ENCODE assay signal across 23 cellular contexts in the genomic region with DNA sequence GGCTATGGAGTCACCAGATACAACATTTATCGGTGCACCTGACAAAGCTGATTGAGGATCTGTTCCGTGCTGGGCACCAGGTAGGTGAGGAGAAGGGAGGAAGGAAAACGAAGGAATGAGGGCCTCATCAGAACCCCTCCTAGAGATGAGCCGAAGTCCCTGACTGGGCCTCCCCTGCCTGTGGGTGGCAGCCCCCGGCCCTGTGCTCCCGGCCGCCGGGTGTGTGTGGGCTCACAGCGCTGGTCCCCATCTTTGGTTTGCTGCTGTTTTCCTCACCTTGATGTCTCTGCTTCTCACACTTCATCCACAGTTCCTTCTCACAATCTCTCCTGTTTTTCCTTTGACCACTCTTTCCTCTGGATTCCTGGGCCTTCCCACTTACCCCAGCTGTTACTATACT. TPM values are rescaled to one million over a fixed set of nuclear protein-coding genes. Genes with fewer than 3 reads are reported as not detected.
DNase-seq lines count a peak whose midpoint lies in the region; ATAC-seq and TF ChIP-seq lines count a peak whose summit lies in the region.
"Had no signal": no experiment of that assay in that cellular context is flagged by ENCODE, and none has a peak within 500 bp of the region (broad histone marks: within the 10 kb centered on the region; RNA-seq: fewer than 3 reads in every experiment).

No MANE protein-coding gene starts in this region.

- H3K36me3 Mint-ChIP-seq in activated naive CD4-positive, alpha-beta T cell treated with anti-CD3 and anti-CD28 coated beads, Interleukin-2, amount 50 U/mL, for 72 hours, result peaks cover 0 to 14% of the 10 kb centered on the region in 2 donors
- peaks cover 45% of the 10 kb centered on the region for H3K36me3 Mint-ChIP-seq in activated T-helper 1 cell treated with anti-CD3 and anti-CD28 coated beads, Interleukin-12 subunit alpha, Interleukin-12 subunit beta, Interleukin-2, Interleukin-4 antibody, amounts not matched to agents 30 ng/mL and 10 ng/mL and 1 ng/mL, durations not matched to agents 14 hours and 24 hours and 36 hours (ENCODE audit: low read depth)
- peaks cover 7 to 30% (median 11%) of the 10 kb centered on the region in 3 donors for H3K36me3 Mint-ChIP-seq in immature natural killer cell
- peaks cover 90% of the 10 kb centered on the region for H3K36me3 Mint-ChIP-seq in stimulated activated effector memory CD8-positive, alpha-beta T cell treated with anti-CD3 and anti-CD28 coated beads, Interleukin-12 subunit alpha, Interleukin-12 subunit beta, amount 100 ng/mL, for 72 hours
- H3K36me3 Mint-ChIP-seq in activated CD8-positive, alpha-beta T cell treated with anti-CD3 and anti-CD28 coated beads for 36 hours (ENCODE audit: low read depth), result peaks cover 34% of the 10 kb centered on the region

- peak overlapping the region; percentile 38 to 94 for H3K27ac Mint-ChIP-seq in activated naive CD4-positive, alpha-beta T cell treated with anti-CD3 and anti-CD28 coated beads, Interleukin-2, amount 50 U/mL, for 72 hours
- peak overlapping the region; percentile 81 for H3K27ac Mint-ChIP-seq in activated T-helper 1 cell treated with anti-CD3 and anti-CD28 coated beads, Interleukin-12 subunit alpha, Interleukin-12 subunit beta, Interleukin-2, Interleukin-4 antibody, amounts not matched to agents 30 ng/mL and 10 ng/mL and 1 ng/mL, durations not matched to agents 14 hours and 24 hours and 36 hours
- peak overlapping the region in 4 of 6 donors; percentile 63 to 86 (median 76) for H3K27ac Mint-ChIP-seq in immature natural killer cell
- H3K27ac Mint-ChIP-seq in stimulated activated effector memory CD8-positive, alpha-beta T cell treated with anti-CD3 and anti-CD28 coated beads, Interleukin-12 subunit alpha, Interleukin-12 subunit beta, amount 100 ng/mL, for 72 hours, result peak overlapping the region; percentile 91
- H3K27ac Mint-ChIP-seq in activated CD8-positive, alpha-beta T cell treated with anti-CD3 and anti-CD28 coated beads for 36 hours, result no peak overlapping the region
- H3K27ac Mint-ChIP-seq: GM23338 had no signal

- H3K27me3 Mint-ChIP-seq in activated T-helper 1 cell treated with anti-CD3 and anti-CD28 coated beads, Interleukin-12 subunit alpha, Interleukin-12 subunit beta, Interleukin-2, Interleukin-4 antibody, amounts not matched to agents 30 ng/mL and 10 ng/mL and 1 ng/mL, durations not matched to agents 14 hours and 24 hours and 36 hours (ENCODE audit: insufficient read depth), result no peaks in the 10 kb centered on the region
- H3K27me3 Mint-ChIP-seq in immature natural killer cell (ENCODE audit: low read depth in 3 of 3), result peaks cover 5 to 10% (median 7%) of the 10 kb centered on the region in 3 donors
- H3K27me3 Mint-ChIP-seq in activated CD8-positive, alpha-beta T cell treated with anti-CD3 and anti-CD28 coated beads for 36 hours, result no peaks in the 10 kb centered on the region

- no peak for TF ChIP-seq CTCF in activated CD8-positive, alpha-beta T cell treated with anti-CD3 and anti-CD28 coated beads for 36 hours (IDR thresholded peaks at IDR 0.05)

- intact Hi-C loops in activated T-helper 1 cell treated with anti-CD3 and anti-CD28 coated beads, Interleukin-12 subunit alpha, Interleukin-12 subunit beta, Interleukin-2, Interleukin-4 antibody, amounts not matched to agents 30 ng/mL and 10 ng/mL and 1 ng/mL, durations not matched to agents 14 hours and 24 hours and 36 hours (cut with micrococcal nuclease), result no loop called here
- intact Hi-C loops in activated CD8-positive, alpha-beta T cell treated with anti-CD3 and anti-CD28 coated beads for 36 hours (cut with micrococcal nuclease), result no loop called here

- DNase-seq in activated naive CD4-positive, alpha-beta T cell treated with anti-CD3 and anti-CD28 coated beads, Interleukin-2, amount 50 U/mL, for 72 hours (ENCODE audit: low spot score in 2 of 2), result no peak
- DNase-seq in activated naive CD4-positive, alpha-beta T cell treated with Interleukin-2 at 50 U/mL for 16 hours, result no peak
- DNase-seq in activated T-helper 1 cell treated with anti-CD3 and anti-CD28 coated beads, Interleukin-12 subunit alpha, Interleukin-12 subunit beta, Interleukin-2, Interleukin-4 antibody, amounts not matched to agents 30 ng/mL and 10 ng/mL and 1 ng/mL, durations not matched to agents 14 hours and 24 hours and 36 hours (ENCODE audit: low spot score), result no peak
- no peak for DNase-seq in immature natural killer cell
- no peak for DNase-seq in stimulated activated effector memory CD8-positive, alpha-beta T cell treated with anti-CD3 and anti-CD28 coated beads, Interleukin-12 subunit alpha, Interleukin-12 subunit beta, amount 100 ng/mL, for 72 hours (ENCODE audit: low spot score in 2 of 2)
- DNase-seq in activated CD8-positive, alpha-beta T cell treated with anti-CD3 and anti-CD28 coated beads for 36 hours, result no peak
- no peak for DNase-seq in NCI-H2227 (lab: John Stamatoyannopoulos, UW; ENCODE audit: unreplicated experiment)
- DNase-seq: ACHN, C1 segment of cervical spinal cord, COR-L47, DMS 273 treated with DMSO at 0.1 percent for 48 hours, DND-41, Kasumi-1, MG63, NCI-H1048, NCI-H1436, NCI-H1930, NCI-H345, NCI-H524 treated with DMSO at 0.1 percent for 48 hours, PC-3 had no signal

- no peak for ATAC-seq in activated naive CD4-positive, alpha-beta T cell treated with anti-CD3 and anti-CD28 coated beads, Interleukin-2, amount 50 U/mL, for 72 hours
- ATAC-seq in stimulated activated effector memory CD8-positive, alpha-beta T cell treated with anti-CD3 and anti-CD28 coated beads, Interleukin-12 subunit alpha, Interleukin-12 subunit beta, amount 100 ng/mL, for 72 hours, result no peak
- no peak for ATAC-seq in activated CD8-positive, alpha-beta T cell treated with anti-CD3 and anti-CD28 coated beads for 36 hours
- ATAC-seq: GM23338, HCT116, PC-3 had no signal

- H3K9me3 Mint-ChIP-seq in activated naive CD4-positive, alpha-beta T cell treated with anti-CD3 and anti-CD28 coated beads, Interleukin-2, amount 50 U/mL, for 72 hours, result no peaks in the 10 kb centered on the region
- H3K9me3 Mint-ChIP-seq in activated T-helper 1 cell treated with anti-CD3 and anti-CD28 coated beads, Interleukin-12 subunit alpha, Interleukin-12 subunit beta, Interleukin-2, Interleukin-4 antibody, amounts not matched to agents 30 ng/mL and 10 ng/mL and 1 ng/mL, durations not matched to agents 14 hours and 24 hours and 36 hours, result no peaks in the 10 kb centered on the region
- no peaks in the 10 kb centered on the region for H3K9me3 Mint-ChIP-seq in immature natural killer cell
- no peaks in the 10 kb centered on the region for H3K9me3 Mint-ChIP-seq in stimulated activated effector memory CD8-positive, alpha-beta T cell treated with anti-CD3 and anti-CD28 coated beads, Interleukin-12 subunit alpha, Interleukin-12 subunit beta, amount 100 ng/mL, for 72 hours
- H3K9me3 Mint-ChIP-seq in activated CD8-positive, alpha-beta T cell treated with anti-CD3 and anti-CD28 coated beads for 36 hours, result no peaks in the 10 kb centered on the region
- H3K9me3 Mint-ChIP-seq: GM23338 had no signal

- CTCF ChIA-PET in activated CD8-positive, alpha-beta T cell treated with anti-CD3 and anti-CD28 coated beads for 36 hours (lab: Charles Lee), result interaction anchor here (0.9 to 1.2 kb wide), 2 partner anchors 61 to 86 kb away, joined by 4 to 5 read pairs; partner anchors contain the start of gene DNM2

- H3K4me3 Mint-ChIP-seq in activated T-helper 1 cell treated with anti-CD3 and anti-CD28 coated beads, Interleukin-12 subunit alpha, Interleukin-12 subunit beta, Interleukin-2, Interleukin-4 antibody, amounts not matched to agents 30 ng/mL and 10 ng/mL and 1 ng/mL, durations not matched to agents 14 hours and 24 hours and 36 hours, result no peak overlapping the region
- peak overlapping the region in 1 of 5 donors; percentile 53 for H3K4me3 Mint-ChIP-seq in immature natural killer cell
- no peak overlapping the region for H3K4me3 Mint-ChIP-seq in stimulated activated effector memory CD8-positive, alpha-beta T cell treated with anti-CD3 and anti-CD28 coated beads, Interleukin-12 subunit alpha, Interleukin-12 subunit beta, amount 100 ng/mL, for 72 hours
- no peak overlapping the region for H3K4me3 Mint-ChIP-seq in activated CD8-positive, alpha-beta T cell treated with anti-CD3 and anti-CD28 coated beads for 36 hours
- H3K4me3 Mint-ChIP-seq: GM23338 had no signal

- peaks cover 25% of the 10 kb centered on the region for H3K4me1 Mint-ChIP-seq in activated T-helper 1 cell treated with anti-CD3 and anti-CD28 coated beads, Interleukin-12 subunit alpha, Interleukin-12 subunit beta, Interleukin-2, Interleukin-4 antibody, amounts not matched to agents 30 ng/mL and 10 ng/mL and 1 ng/mL, durations not matched to agents 14 hours and 24 hours and 36 hours (ENCODE audit: low read depth)
- H3K4me1 Mint-ChIP-seq in immature natural killer cell, result peaks cover 26 to 33% of the 10 kb centered on the region in 2 donors
- H3K4me1 Mint-ChIP-seq in stimulated activated effector memory CD8-positive, alpha-beta T cell treated with anti-CD3 and anti-CD28 coated beads, Interleukin-12 subunit alpha, Interleukin-12 subunit beta, amount 100 ng/mL, for 72 hours, result peaks cover 35% of the 10 kb centered on the region
- H3K4me1 Mint-ChIP-seq in activated CD8-positive, alpha-beta T cell treated with anti-CD3 and anti-CD28 coated beads for 36 hours (ENCODE audit: low read depth), result peaks cover 18% of the 10 kb centered on the region
- H3K4me1 Mint-ChIP-seq: GM23338 had no signal

- POLR2A ChIA-PET in activated CD8-positive, alpha-beta T cell treated with anti-CD3 and anti-CD28 coated beads for 36 hours (lab: Charles Lee), result interaction anchor here (0.5 to 1.8 kb wide), 3 partner anchors 33 to 80 kb away, joined by 3 to 6 read pairs (median 3); partner anchors contain the start of gene TMED1

RNA-seq across cellular contexts. Expression of gene TMED1, which starts 32.8 kb away (rescaled TPM):
- 10 to 100 TPM in 1 of 2 donors, 1 to 10 TPM in 1; 9.7 to 15.0 TPM for total RNA-seq in activated naive CD4-positive, alpha-beta T cell treated with anti-CD3 and anti-CD28 coated beads, Interleukin-2, amount 50 U/mL, for 72 hours
- 19.8 and 21.0 TPM in 2 replicates for total RNA-seq in activated T-helper 1 cell treated with anti-CD3 and anti-CD28 coated beads, Interleukin-12 subunit alpha, Interleukin-12 subunit beta, Interleukin-2, Interleukin-4 antibody, amounts not matched to agents 30 ng/mL and 10 ng/mL and 1 ng/mL, durations not matched to agents 14 hours and 24 hours and 36 hours
- 100 to 1,000 TPM in 1 of 3 donors, 10 to 100 TPM in 2; 60.1 to 103 (median 88.5) TPM for polyA plus RNA-seq in immature natural killer cell
- total RNA-seq in activated CD8-positive, alpha-beta T cell treated with anti-CD3 and anti-CD28 coated beads for 36 hours, result 10 to 100 TPM; 12.9 to 15.0 TPM

RNA-seq across cellular contexts. Expression of gene C19orf38, which starts 45.0 kb away (rescaled TPM):
- total RNA-seq in activated naive CD4-positive, alpha-beta T cell treated with anti-CD3 and anti-CD28 coated beads, Interleukin-2, amount 50 U/mL, for 72 hours, result 1 to 10 TPM; 3.5 to 6.4 TPM
- 4.0 and 5.6 TPM in 2 replicates for total RNA-seq in activated T-helper 1 cell treated with anti-CD3 and anti-CD28 coated beads, Interleukin-12 subunit alpha, Interleukin-12 subunit beta, Interleukin-2, Interleukin-4 antibody, amounts not matched to agents 30 ng/mL and 10 ng/mL and 1 ng/mL, durations not matched to agents 14 hours and 24 hours and 36 hours
- polyA plus RNA-seq in immature natural killer cell, result 1 to 10 TPM; 1.2 to 5.6 (median 3.3) TPM
- 1 to 10 TPM; 1.2 to 1.3 TPM for total RNA-seq in activated CD8-positive, alpha-beta T cell treated with anti-CD3 and anti-CD28 coated beads for 36 hours
- total RNA-seq: G401, GM23338 had no signal
